Comparison of ENCODE assay signal across 18 cellular contexts in genomic region chr7:138388673-138389491, GRCh38.
DNase-seq lines count a peak whose midpoint lies in the region; FAIRE-seq and TF ChIP-seq lines count a peak whose summit lies in the region.
"Had no signal": no experiment of that assay in that cellular context is flagged by ENCODE, and none has a peak within 500 bp of the region (broad histone marks: within the 10 kb centered on the region; RNA-seq: fewer than 3 reads in every experiment).

No MANE protein-coding gene starts in this region.

- peak; percentile 92 for FAIRE-seq in RCC 7860 (lab: Jason Lieb, UNC)

- DNase-seq in Daoy (ENCODE audit: low read depth), result peak; percentile 43
- DNase-seq in RCC 7860 (ENCODE audit: low spot score), result peak; percentile 85
- peak; percentile 18 to 36 for DNase-seq in erythroblast (lab: John Stamatoyannopoulos, UW)
- peak; percentile 12 for DNase-seq in mucosa of gallbladder (ENCODE audit: low spot score)
- no peak for DNase-seq in GM19240 (ENCODE audit: insufficient read length, low spot score)
- DNase-seq in SW480 (ENCODE audit: low spot score), result no peak
- no peak for DNase-seq in cerebellar cortex (ENCODE audit: low spot score)
- DNase-seq in DMS 273 treated with DMSO at 0.1 percent for 48 hours (lab: John Stamatoyannopoulos, UW), result no peak
- DNase-seq: activated CD4-positive, alpha-beta memory T cell treated with anti-CD3 and anti-CD28 coated beads for 36 hours; activated T-cell treated with anti-CD3 and anti-CD28 coated beads, Interleukin-2, amount 50 U/mL, for 4 hours; cortex of kidney; DMS153; H9; MV-4-11; NCI-H187 treated with DMSO at 0.1 percent for 48 hours; NCI-H446 treated with DMSO at 0.1 percent for 48 hours; SIG-M5; stimulated activated CD4-positive, alpha-beta T cell treated with anti-CD3 and anti-CD28 coated beads, Interleukin-15, amount 100 ng/mL, for 24 hours had no signal

- no peak for TF ChIP-seq POLR2A in erythroblast (IDR thresholded peaks at IDR 0.05; ENCODE audit: low read length)

Comparison
In these comparisons a context has a peak if more than half of its experiments do, and no peak if none do; other contexts are left out.
1. DNase-seq: peak in Daoy (single experiment), RCC 7860 (single experiment), erythroblast (2 of 2) and mucosa of gallbladder (single experiment); none in GM19240 (single experiment), SW480 (single experiment), cerebellar cortex (single experiment) and DMS 273 treated with DMSO at 0.1 percent for 48 hours (single experiment).